15 cellular contexts compared by ENCODE assay signal in genomic region chr7:1508277-1508758, GRCh38. TPM values are rescaled to one million over a fixed set of nuclear protein-coding genes. Genes with fewer than 3 reads are reported as not detected.
A peak's percentile ranks its signal among the peaks of the same experiment; 100 is the strongest.
DNase-seq lines count a peak whose midpoint lies in the region; ATAC-seq, FAIRE-seq and TF ChIP-seq lines count a peak whose summit lies in the region.
"Had no signal": no experiment of that assay in that cellular context is flagged by ENCODE, and none has a peak within 500 bp of the region (broad histone marks: within the 10 kb centered on the region; RNA-seq: fewer than 3 reads in every experiment).

No MANE protein-coding gene starts in this region.

- no peaks in the 10 kb centered on the region for H3K9me3 ChIP-seq in CD4-positive, alpha-beta T cell (ENCODE audit: control insufficient read depth, low read length)
- peaks cover 7% of the 10 kb centered on the region for H3K9me3 ChIP-seq in WERI-Rb-1 (ENCODE audit: severe bottlenecking)

- peak overlapping the region; percentile 77 for H3K4me3 Mint-ChIP-seq in CD4-positive, alpha-beta T cell
- peak overlapping the region; percentile 19 to 63 (median 46) for H3K4me3 Mint-ChIP-seq in naive thymus-derived CD8-positive, alpha-beta T cell
- H3K4me3 Mint-ChIP-seq: GM23338 had no signal

- H3K27ac Mint-ChIP-seq in CD4-positive, alpha-beta T cell: peak overlapping the region; percentile 76
- H3K27ac Mint-ChIP-seq in naive thymus-derived CD8-positive, alpha-beta T cell: peak overlapping the region; percentile 57 to 87 (median 78)
- H3K27ac Mint-ChIP-seq: GM23338 had no signal

- no peaks in the 10 kb centered on the region for H3K27me3 ChIP-seq in CD4-positive, alpha-beta T cell (ENCODE audit: control insufficient read depth, insufficient read depth, low read length)
- H3K27me3 ChIP-seq in WERI-Rb-1 (ENCODE audit: insufficient read depth, low read depth, severe bottlenecking): no peaks in the 10 kb centered on the region

- peaks cover 42% of the 10 kb centered on the region for H3K4me1 Mint-ChIP-seq in CD4-positive, alpha-beta T cell (ENCODE audit: low read depth)
- peaks cover 24 to 71% (median 57%) of the 10 kb centered on the region in 4 donors for H3K4me1 Mint-ChIP-seq in naive thymus-derived CD8-positive, alpha-beta T cell

- peaks cover 5% of the 10 kb centered on the region for H3K36me3 Mint-ChIP-seq in CD4-positive, alpha-beta T cell (ENCODE audit: low read depth)
- H3K36me3 Mint-ChIP-seq in naive thymus-derived CD8-positive, alpha-beta T cell: no peaks in the 10 kb centered on the region

- no peak for FAIRE-seq in D721Med (lab: Jason Lieb, UNC)
- FAIRE-seq: HTR-8/SVneo, kidney had no signal

- POLR2A ChIA-PET in CD4-positive, alpha-beta T cell (lab: Charles Lee): no interaction called here
- POLR2A ChIA-PET in naive thymus-derived CD8-positive, alpha-beta T cell (lab: Charles Lee): interaction anchor here (2.7 kb wide), 1 partner anchor 23 kb away, joined by 9 read pairs; the partner anchor contains the start of gene MAFK

- H3K27me3 Mint-ChIP-seq in CD4-positive, alpha-beta T cell: peaks cover 4% of the 10 kb centered on the region
- no peaks in the 10 kb centered on the region for H3K27me3 Mint-ChIP-seq in naive thymus-derived CD8-positive, alpha-beta T cell

- CTCF ChIA-PET in CD4-positive, alpha-beta T cell (lab: Charles Lee): interaction anchor here (0.7 to 0.8 kb wide), 2 partner anchors 40 to 48 kb away, joined by 3 read pairs; partner anchors contain the start of gene TMEM184A

- ATAC-seq in CD4-positive, alpha-beta T cell (ENCODE audit: poor library complexity): no peak
- ATAC-seq in naive thymus-derived CD8-positive, alpha-beta T cell: no peak
- ATAC-seq in GM18502 (IDR thresholded peaks at IDR 0.05; ENCODE audit: poor library complexity, unreplicated experiment) (no peak), HG02970 (IDR thresholded peaks at IDR 0.05; ENCODE audit: low FRiP score, unreplicated experiment) (no peak)
- ATAC-seq: GM23338 had no signal

- H3K4me3 ChIP-seq in WERI-Rb-1 (ENCODE audit: low read depth, low read length): no peak overlapping the region
- H3K4me3 ChIP-seq: GM23338 had no signal

- no peak overlapping the region for H3K27ac ChIP-seq in CD4-positive, alpha-beta T cell (ENCODE audit: low read depth, low read length)
- peak overlapping the region; percentile 80 for H3K27ac ChIP-seq in WERI-Rb-1

- no peak for TF ChIP-seq CTCF in CD4-positive, alpha-beta T cell (IDR thresholded peaks at IDR 0.05)
- TF ChIP-seq CTCF in WERI-Rb-1 (IDR thresholded peaks at IDR 0.05; ENCODE audit: low read depth, low read length) (no peak), D721Med (IDR thresholded peaks at IDR 0.05; ENCODE audit: insufficient read depth, missing control alignments) (no peak)

- DNase-seq in CD4-positive, alpha-beta T cell: no peak
- DNase-seq in GF-D8 (lab: John Stamatoyannopoulos, UW) (peak; percentile 87), WERI-Rb-1 (no peak), D721Med (ENCODE audit: insufficient read length, low spot score) (no peak), A172 (ENCODE audit: low spot score) (no peak)
- DNase-seq in naive thymus-derived CD8-positive, alpha-beta T cell: peak in 1 of 10 donors; percentile 25
- DNase-seq: activated CD4-positive, alpha-beta T cell treated with anti-CD3 and anti-CD28 coated beads, Interleukin-2, amount 50 U/mL, for 1 hour; kidney; NCI-H1092; posterior cingulate gyrus; stimulated activated CD4-positive, alpha-beta T cell treated with anti-CD3 and anti-CD28 coated beads, Interleukin-12 subunit alpha, Interleukin-12 subunit beta, amount 100 ng/mL, for 4 hours had no signal

- no peaks in the 10 kb centered on the region; the same call in 1 of the 2 replicates for H3K36me3 ChIP-seq in WERI-Rb-1

- intact Hi-C loops in CD4-positive, alpha-beta T cell (cut with DNase I, micrococcal nuclease): loop anchor here (5.0 to 10.0 kb wide), 2 partner anchors 39 to 736 kb away; partner anchors contain the start of genes MRM2 (in 1 of the 2) and NUDT1 (in 1 of the 2)

- no peaks in the 10 kb centered on the region for H3K9me3 Mint-ChIP-seq in CD4-positive, alpha-beta T cell
- peaks cover 0 to 2% (median 0%) of the 10 kb centered on the region in 9 donors for H3K9me3 Mint-ChIP-seq in naive thymus-derived CD8-positive, alpha-beta T cell
- H3K9me3 Mint-ChIP-seq: GM23338 had no signal

RNA-seq across cellular contexts. Expression of gene INTS1, which starts 4.1 kb away (rescaled TPM):
- total RNA-seq in CD4-positive, alpha-beta T cell: 10 to 100 TPM; 91.0 to 91.5 TPM
- 100 to 1,000 TPM; 129 to 136 TPM for total RNA-seq in naive thymus-derived CD8-positive, alpha-beta T cell
- 10 to 100 TPM in 2 of 3 donors, 1 to 10 TPM in 1; 9.1 to 24.6 (median 18.5) TPM for polyA plus RNA-seq in naive thymus-derived CD8-positive, alpha-beta T cell
- total RNA-seq in A172 (2014; rRNA removed; shearing (Covaris generic)): 45.3 and 49.6 TPM in 2 replicates

RNA-seq across cellular contexts. Expression of gene MAFK, which starts 22.2 kb away (rescaled TPM):
- total RNA-seq in CD4-positive, alpha-beta T cell: 10 to 100 TPM; 60.1 to 65.0 TPM
- 10 to 100 TPM; 55.1 to 56.1 TPM for total RNA-seq in naive thymus-derived CD8-positive, alpha-beta T cell
- polyA plus RNA-seq in naive thymus-derived CD8-positive, alpha-beta T cell: under 1 TPM; 0.33 to 0.56 (median 0.46) TPM
- total RNA-seq in A172 (2014; rRNA removed; shearing (Covaris generic)): 49.6 and 54.3 TPM in 2 replicates

RNA-seq across cellular contexts. Expression of gene TMEM184A, which starts 47.7 kb away (rescaled TPM):
- total RNA-seq in CD4-positive, alpha-beta T cell: under 1 TPM in 1 of 2 experiments, not detected in 1; 0.06 TPM
- not detected for total RNA-seq in naive thymus-derived CD8-positive, alpha-beta T cell
- under 1 TPM in 1 of 3 donors, not detected in 2; 0.04 TPM for polyA plus RNA-seq in naive thymus-derived CD8-positive, alpha-beta T cell
- 2.7 and 3.6 TPM in 2 replicates for total RNA-seq in A172 (2014; rRNA removed; shearing (Covaris generic))

RNA-seq across cellular contexts. Expression of gene MICALL2, which starts 49.0 kb away (rescaled TPM):
- total RNA-seq in CD4-positive, alpha-beta T cell: 1 to 10 TPM; 1.9 to 2.2 TPM
- 1 to 10 TPM; 3.5 to 4.6 TPM for total RNA-seq in naive thymus-derived CD8-positive, alpha-beta T cell
- 1 to 10 TPM in 1 of 3 donors, under 1 TPM in 1, not detected in 1; 0.85 to 1.5 TPM for polyA plus RNA-seq in naive thymus-derived CD8-positive, alpha-beta T cell
- 21.2 and 28.2 TPM in 2 replicates for total RNA-seq in A172 (2014; rRNA removed; shearing (Covaris generic))
